ENCODE assay signal across 15 cellular contexts in the genomic region with DNA sequence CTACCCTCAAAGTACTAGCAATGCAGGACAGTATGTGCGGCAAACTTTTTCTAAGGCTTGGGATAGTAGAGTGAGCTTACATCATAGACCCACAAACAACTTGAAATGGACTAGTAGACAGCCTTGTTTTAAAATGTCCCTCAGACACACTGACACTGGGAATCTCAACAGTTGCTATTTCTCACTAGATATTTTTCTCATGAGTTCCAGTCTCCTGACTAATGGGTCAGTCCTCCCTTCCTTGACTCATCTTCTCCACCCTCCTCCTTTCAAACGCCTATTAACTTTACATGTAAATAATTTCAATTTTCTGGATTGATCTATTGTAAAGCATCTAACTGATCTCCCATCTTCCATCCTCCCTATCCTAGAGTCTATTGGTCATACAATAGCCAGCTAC.
"Had no signal": no experiment of that assay in that cellular context is flagged by ENCODE, and none has a peak within 500 bp of the region (broad histone marks: within the 10 kb centered on the region; RNA-seq: fewer than 3 reads in every experiment).

No MANE protein-coding gene starts in this region.

- H3K27me3 ChIP-seq: gastrocnemius medialis, heart left ventricle, pancreas, spleen had no signal

- H3K36me3 ChIP-seq: gastrocnemius medialis, heart left ventricle, pancreas, spleen had no signal

- H3K27ac ChIP-seq: gastrocnemius medialis, heart left ventricle, pancreas, spleen, VCaP had no signal

- DNase-seq: activated CD4-positive, alpha-beta T cell treated with anti-CD3 and anti-CD28 coated beads for 1 hour; activated CD4-positive, alpha-beta T cell treated with anti-CD3 and anti-CD28 coated beads, Interleukin-2, amount 50 U/mL, for 4 hours; activated naive CD4-positive, alpha-beta T cell treated with anti-CD3 and anti-CD28 coated beads, Interleukin-2, amount 50 U/mL, for 16 hours; caudate nucleus; gastrocnemius medialis; heart left ventricle; left colon; naive thymus-derived CD4-positive, alpha-beta T cell; pancreas; spleen; T-cell; T1000 had no signal

- H3K9me3 ChIP-seq: pancreas had no signal

- ATAC-seq: gastrocnemius medialis; heart left ventricle; left colon; naive thymus-derived CD4-positive, alpha-beta T cell; pancreas; sciatic nerve; T-cell had no signal

- H3K4me3 ChIP-seq: gastrocnemius medialis, heart left ventricle, pancreas, spleen had no signal

- H3K4me1 ChIP-seq: gastrocnemius medialis, heart left ventricle, pancreas, spleen had no signal

- FAIRE-seq: colon, pancreas had no signal
